ENCODE assay signal across 8 cellular contexts in the genomic region with DNA sequence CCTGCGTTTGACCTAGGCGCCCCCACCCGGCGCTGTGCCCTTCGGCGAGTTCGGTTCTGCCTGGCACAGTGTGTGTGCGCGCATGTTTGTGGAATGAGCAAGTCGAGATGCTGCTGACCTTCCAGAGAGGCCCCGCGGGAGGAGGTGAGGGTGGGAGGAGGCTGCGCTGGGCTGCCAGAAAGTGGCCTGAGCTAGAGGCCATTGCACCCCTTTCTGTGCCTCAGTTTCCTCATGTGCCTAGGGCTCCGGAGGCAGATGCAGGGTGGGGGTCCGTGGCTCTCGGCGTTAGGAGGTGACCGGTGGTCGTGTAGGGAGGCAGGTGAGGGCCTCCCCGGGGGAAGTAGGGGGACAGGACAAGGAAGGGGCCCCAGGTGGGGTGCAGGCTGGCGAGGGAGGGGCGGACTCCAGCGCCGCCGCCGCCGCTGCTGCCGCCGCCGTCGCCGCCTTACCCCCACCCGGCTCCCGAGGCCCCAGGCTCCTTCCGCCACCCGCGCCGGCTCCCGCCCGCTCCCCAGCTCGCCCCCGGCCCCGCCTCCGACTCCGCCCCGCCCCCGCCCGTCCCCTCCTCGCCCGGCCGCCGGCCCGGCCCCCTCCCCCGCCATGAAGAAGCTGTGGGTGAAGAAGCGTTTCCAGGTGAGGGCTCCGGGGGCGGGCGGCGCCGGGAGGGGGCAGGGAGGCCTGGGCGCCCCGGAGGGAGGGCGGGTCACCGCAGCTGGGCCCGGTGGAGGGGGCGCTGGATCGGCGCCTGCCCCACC. TPM values are rescaled to one million over a fixed set of nuclear protein-coding genes. Genes with fewer than 3 reads are reported as not detected.
DNase-seq lines count a peak whose midpoint lies in the region; ATAC-seq and TF ChIP-seq lines count a peak whose summit lies in the region.

No MANE protein-coding gene starts in this region.

- TF ChIP-seq CTCF in neural progenitor cell (IDR thresholded peaks at IDR 0.05) (no peak), type B pancreatic cell (conservative IDR thresholded peaks at IDR 0.05) (no peak)

- H3K27ac ChIP-seq in neural progenitor cell, result no peak overlapping the region

- H3K36me3 Mint-ChIP-seq in neural progenitor cell, result no peaks in the 10 kb centered on the region
- no peaks in the 10 kb centered on the region for H3K36me3 Mint-ChIP-seq in type B pancreatic cell

- H3K36me3 ChIP-seq in neural progenitor cell, result no peaks in the 10 kb centered on the region

- peaks cover 7% of the 10 kb centered on the region for H3K27me3 Mint-ChIP-seq in neural progenitor cell (ENCODE audit: insufficient read depth, low read depth)
- H3K27me3 Mint-ChIP-seq in type B pancreatic cell, result peaks cover 24% of the 10 kb centered on the region

- peaks cover 3% of the 10 kb centered on the region for H3F3A ChIP-seq in neural progenitor cell (ENCODE audit: low read depth)

- ATAC-seq in GM18868 (IDR thresholded peaks at IDR 0.05; ENCODE audit: unreplicated experiment) (no peak), HG02981 (IDR thresholded peaks at IDR 0.05; ENCODE audit: unreplicated experiment) (no peak)

- no peaks in the 10 kb centered on the region for H3K9me3 ChIP-seq in neural progenitor cell (ENCODE audit: low read depth)

- peak overlapping the region; percentile 82 for H3K27ac Mint-ChIP-seq in neural progenitor cell
- peak overlapping the region; percentile 52 for H3K27ac Mint-ChIP-seq in type B pancreatic cell

- H3K4me3 ChIP-seq in neural progenitor cell, result peak overlapping the region; percentile 79

- H3K4me1 ChIP-seq in neural progenitor cell, result peaks cover 15% of the 10 kb centered on the region

- peak overlapping the region; percentile 68 for H2AFZ ChIP-seq in neural progenitor cell (replicated peaks)

- H3K4me1 Mint-ChIP-seq in neural progenitor cell, result peaks cover 49% of the 10 kb centered on the region
- peaks cover 19% of the 10 kb centered on the region for H3K4me1 Mint-ChIP-seq in type B pancreatic cell (ENCODE audit: unreplicated experiment)

- H4K20me1 ChIP-seq in neural progenitor cell (ENCODE audit: low read depth), result no peaks in the 10 kb centered on the region

- H3K9me3 Mint-ChIP-seq in neural progenitor cell (no peaks in the 10 kb centered on the region), type B pancreatic cell (no peaks in the 10 kb centered on the region)

- H3K4me2 ChIP-seq in neural progenitor cell, result peak overlapping the region; percentile 94

- H3K79me2 ChIP-seq in neural progenitor cell (ENCODE audit: low read depth), result no peaks in the 10 kb centered on the region

- H3K27me3 ChIP-seq in neural progenitor cell, result peaks cover 79% of the 10 kb centered on the region

- DNase-seq in Daoy (ENCODE audit: low read depth) (peak; percentile 59), NCI-H510A treated with DMSO at 0.1 percent for 48 hours (lab: John Stamatoyannopoulos, UW) (peak; percentile 22), fibroblast of peridontal ligament (ENCODE audit: extremely low read depth) (peak; percentile 52), neural progenitor cell (ENCODE audit: low spot score) (peak; percentile 77), type B pancreatic cell (ENCODE audit: extremely low spot score, unreplicated experiment) (no peak)
- DNase-seq in activated T-helper 1 cell treated with anti-CD3 and anti-CD28 coated beads, Interleukin-2, amount 50 U/mL, for 16 hours (ENCODE audit: low read depth in 1 of 2, low spot score in 1 of 2), result peak; percentile 23 to 32

- H3K4me3 Mint-ChIP-seq in neural progenitor cell (peak overlapping the region; percentile 87), type B pancreatic cell (peak overlapping the region; percentile 90)

- H3K9ac ChIP-seq in neural progenitor cell, result no peak overlapping the region

RNA-seq across cellular contexts. Expression of gene SPEG, which starts 7.0 kb away (rescaled TPM):
- 4.9 and 18.4 TPM in 2 replicates for total RNA-seq in Daoy (2014; rRNA removed; shearing (Covaris generic))
- total RNA-seq in neural progenitor cell (ENCODE audit: low replicate concordance), result 5.6 and 18.4 TPM in 2 replicates
- 11.5 and 49.4 TPM in 2 replicates for total RNA-seq in type B pancreatic cell (ENCODE audit: low replicate concordance)

RNA-seq across cellular contexts. Expression of gene DES, which starts 23.5 kb away (rescaled TPM):
- 0.17 and 0.77 TPM in 2 replicates for total RNA-seq in Daoy (2014; rRNA removed; shearing (Covaris generic))
- total RNA-seq in neural progenitor cell (ENCODE audit: low replicate concordance) (0.31 TPM in 1 of 2 replicates, not detected in the other), type B pancreatic cell (ENCODE audit: low replicate concordance) (1.4 and 9.3 TPM in 2 replicates)

RNA-seq across cellular contexts. Expression of gene DNPEP, which starts 53.9 kb away (rescaled TPM):
- total RNA-seq in Daoy (2014; rRNA removed; shearing (Covaris generic)), result 72.1 and 94.6 TPM in 2 replicates
- total RNA-seq in neural progenitor cell (ENCODE audit: low replicate concordance), result 36.6 and 120 TPM in 2 replicates
- 54.1 and 56.1 TPM in 2 replicates for total RNA-seq in type B pancreatic cell (ENCODE audit: low replicate concordance)

RNA-seq across cellular contexts. Expression of gene GMPPA, which starts 57.1 kb away (rescaled TPM):
- 30.0 and 47.6 TPM in 2 replicates for total RNA-seq in Daoy (2014; rRNA removed; shearing (Covaris generic))
- total RNA-seq in neural progenitor cell (ENCODE audit: low replicate concordance) (23.8 and 49.3 TPM in 2 replicates), type B pancreatic cell (ENCODE audit: low replicate concordance) (34.4 and 48.8 TPM in 2 replicates)
